ENCODE assay signal across 20 cellular contexts in genomic region chr1:42418516-42418915, GRCh38. TPM values are rescaled to one million over a fixed set of nuclear protein-coding genes. Genes with fewer than 3 reads are reported as not detected.
A peak's percentile ranks its signal among the peaks of the same experiment; 100 is the strongest.
DNase-seq lines count a peak whose midpoint lies in the region; ATAC-seq and TF ChIP-seq lines count a peak whose summit lies in the region.
"Had no signal": no experiment of that assay in that cellular context is flagged by ENCODE, and none has a peak within 500 bp of the region (broad histone marks: within the 10 kb centered on the region; RNA-seq: fewer than 3 reads in every experiment).

No MANE protein-coding gene starts in this region.

- no peak overlapping the region for H3K4me3 ChIP-seq in H7 (ENCODE audit: insufficient read depth, low read depth, low read length)
- H3K4me3 ChIP-seq in NT2/D1 (ENCODE audit: insufficient read length, low read depth) = no peak overlapping the region
- H3K4me3 ChIP-seq in iPS-15b (ENCODE audit: low read depth, low read length) = no peak overlapping the region
- H3K4me3 ChIP-seq in neural progenitor cell = no peak overlapping the region
- H3K4me3 ChIP-seq: BLaER1, HAP-1, MG63 had no signal

- H3K36me3 Mint-ChIP-seq in neural progenitor cell = no peaks in the 10 kb centered on the region
- H3K36me3 Mint-ChIP-seq in activated T-cell treated with anti-CD3 and anti-CD28 coated beads, Interleukin-2, amount 50 U/mL, for 4 hours (ENCODE audit: insufficient read depth) = no peaks in the 10 kb centered on the region
- H3K36me3 Mint-ChIP-seq: CD4-positive, CD25-positive, alpha-beta regulatory T cell had no signal

- no peaks in the 10 kb centered on the region for H3K79me2 ChIP-seq in neural progenitor cell (ENCODE audit: low read depth)

- peaks cover 2% of the 10 kb centered on the region for H3K27me3 Mint-ChIP-seq in neural progenitor cell (ENCODE audit: insufficient read depth, low read depth)
- H3K27me3 Mint-ChIP-seq in activated T-cell treated with anti-CD3 and anti-CD28 coated beads, Interleukin-2, amount 50 U/mL, for 4 hours (ENCODE audit: low read depth) = peaks cover 4% of the 10 kb centered on the region

- H3K9ac ChIP-seq in NT2/D1 (ENCODE audit: insufficient read length, low read depth) (no peak overlapping the region), iPS-15b (ENCODE audit: low read depth, low read length) (peak overlapping the region; percentile 38), neural progenitor cell (no peak overlapping the region)
- H3K9ac ChIP-seq: BLaER1 had no signal

- H3K9me3 ChIP-seq in NT2/D1 (ENCODE audit: insufficient read depth, low read length) (no peaks in the 10 kb centered on the region), iPS-15b (ENCODE audit: control insufficient read depth, insufficient read depth, low read length) (no peaks in the 10 kb centered on the region), neural progenitor cell (ENCODE audit: low read depth) (no peaks in the 10 kb centered on the region)
- H3K9me3 ChIP-seq: BLaER1, HAP-1, MG63 had no signal

- DNase-seq in H7 = peak; percentile 30
- DNase-seq in NT2/D1 (ENCODE audit: low read depth, low spot score) = peak; percentile 81
- peak; percentile 53 for DNase-seq in neural progenitor cell (ENCODE audit: low spot score)
- no peak for DNase-seq in NCI-H526 (lab: John Stamatoyannopoulos, UW)
- no peak for DNase-seq in activated T-cell treated with anti-CD3 and anti-CD28 coated beads, Interleukin-2, amount 50 U/mL, for 4 hours
- DNase-seq: CD4-positive, CD25-positive, alpha-beta regulatory T cell; DMS153; DND-41; HFFc6; IMR-90; KG1; MG63; NCI-H2029 treated with DMSO at 0.1 percent for 48 hours; NCI-H226; NCI-H510A; PC-3 had no signal

- H3K9me3 Mint-ChIP-seq in neural progenitor cell = no peaks in the 10 kb centered on the region
- no peaks in the 10 kb centered on the region for H3K9me3 Mint-ChIP-seq in activated T-cell treated with anti-CD3 and anti-CD28 coated beads, Interleukin-2, amount 50 U/mL, for 4 hours
- H3K9me3 Mint-ChIP-seq: CD4-positive, CD25-positive, alpha-beta regulatory T cell; HFFc6 had no signal

- ATAC-seq in activated T-cell treated with anti-CD3 and anti-CD28 coated beads, Interleukin-2, amount 50 U/mL, for 4 hours = no peak
- ATAC-seq in HG03280 (IDR thresholded peaks at IDR 0.05; ENCODE audit: unreplicated experiment) = no peak
- ATAC-seq: PC-3 had no signal

- no peak for TF ChIP-seq CTCF in neural progenitor cell (IDR thresholded peaks at IDR 0.05)

- no peak overlapping the region for H3K27ac ChIP-seq in neural progenitor cell
- H3K27ac ChIP-seq: BLaER1 had no signal

- H3K27me3 ChIP-seq in H7 (ENCODE audit: control insufficient read depth, insufficient read depth, low read length) (no peaks in the 10 kb centered on the region), NT2/D1 (ENCODE audit: insufficient read depth, insufficient read length) (no peaks in the 10 kb centered on the region), iPS-15b (ENCODE audit: control insufficient read depth, insufficient read depth, low read length) (no peaks in the 10 kb centered on the region), neural progenitor cell (no peaks in the 10 kb centered on the region)
- H3K27me3 ChIP-seq: BLaER1, MG63 had no signal

- H3K36me3 ChIP-seq in H7 (replicated peaks; ENCODE audit: control insufficient read depth, insufficient read depth, low read length) (no peaks in the 10 kb centered on the region), NT2/D1 (ENCODE audit: insufficient read depth, insufficient read length, low read length) (no peaks in the 10 kb centered on the region), iPS-15b (ENCODE audit: control insufficient read depth, insufficient read depth, low read length) (no peaks in the 10 kb centered on the region), neural progenitor cell (no peaks in the 10 kb centered on the region)
- H3K36me3 ChIP-seq: HAP-1, MG63 had no signal

- H3K4me1 ChIP-seq in NT2/D1 (ENCODE audit: insufficient read depth, insufficient read length) (peaks cover 15% of the 10 kb centered on the region), iPS-15b (ENCODE audit: control insufficient read depth, insufficient read depth, low read length) (peaks cover 11% of the 10 kb centered on the region), neural progenitor cell (peaks cover 18% of the 10 kb centered on the region)
- H3K4me1 ChIP-seq: HAP-1 had no signal

- H4K20me1 ChIP-seq in neural progenitor cell (ENCODE audit: low read depth) = no peaks in the 10 kb centered on the region
- H4K20me1 ChIP-seq: BLaER1 had no signal

- H3K4me2 ChIP-seq in neural progenitor cell = peak overlapping the region; percentile 38
- H3K4me2 ChIP-seq: BLaER1 had no signal

- H3K27ac Mint-ChIP-seq in neural progenitor cell = no peak overlapping the region
- H3K27ac Mint-ChIP-seq: CD4-positive, CD25-positive, alpha-beta regulatory T cell; HFFc6 had no signal

- peaks cover 11% of the 10 kb centered on the region for H3F3A ChIP-seq in neural progenitor cell (ENCODE audit: low read depth)

- H2AFZ ChIP-seq in neural progenitor cell (replicated peaks) = no peak overlapping the region

- H3K4me1 Mint-ChIP-seq in neural progenitor cell = peaks cover 29% of the 10 kb centered on the region
- H3K4me1 Mint-ChIP-seq in activated T-cell treated with anti-CD3 and anti-CD28 coated beads, Interleukin-2, amount 50 U/mL, for 4 hours (ENCODE audit: low read depth) = no peaks in the 10 kb centered on the region
- H3K4me1 Mint-ChIP-seq: CD4-positive, CD25-positive, alpha-beta regulatory T cell had no signal

- H3K4me3 Mint-ChIP-seq in neural progenitor cell = no peak overlapping the region
- no peak overlapping the region for H3K4me3 Mint-ChIP-seq in activated T-cell treated with anti-CD3 and anti-CD28 coated beads, Interleukin-2, amount 50 U/mL, for 4 hours
- H3K4me3 Mint-ChIP-seq: CD4-positive, CD25-positive, alpha-beta regulatory T cell; HFFc6 had no signal

RNA-seq across cellular contexts. Expression of gene ZMYND12, which starts 37.3 kb away (rescaled TPM):
- total RNA-seq in H7 (2014; rRNA removed; shearing (Covaris generic)) = 2.6 and 3.5 TPM in 2 replicates
- total RNA-seq in neural progenitor cell (ENCODE audit: low replicate concordance) = 1.3 and 2.1 TPM in 2 replicates
- under 1 TPM in 2 of 3 donors, not detected in 1; 0.11 to 0.28 TPM for total RNA-seq in activated T-cell treated with anti-CD3 and anti-CD28 coated beads, Interleukin-2, amount 50 U/mL, for 4 hours
- total RNA-seq: PC-3 had no signal

RNA-seq across cellular contexts. Expression of gene PPCS, which starts 37.8 kb away (rescaled TPM):
- total RNA-seq in H7 (2014; rRNA removed; shearing (Covaris generic)) = 67.6 and 83.1 TPM in 2 replicates
- total RNA-seq in neural progenitor cell (ENCODE audit: low replicate concordance) = 43.1 and 63.3 TPM in 2 replicates
- 10 to 100 TPM; 45.4 to 47.5 (median 46.2) TPM for total RNA-seq in activated T-cell treated with anti-CD3 and anti-CD28 coated beads, Interleukin-2, amount 50 U/mL, for 4 hours

RNA-seq across cellular contexts. Expression of gene RIMKLA, which starts 37.9 kb away (rescaled TPM):
- total RNA-seq in H7 (2014; rRNA removed; shearing (Covaris generic)) = 1.1 and 2.7 TPM in 2 replicates
- 5.1 and 5.4 TPM in 2 replicates for total RNA-seq in neural progenitor cell (ENCODE audit: low replicate concordance)
- total RNA-seq in activated T-cell treated with anti-CD3 and anti-CD28 coated beads, Interleukin-2, amount 50 U/mL, for 4 hours = under 1 TPM; 0.46 to 0.96 (median 0.95) TPM
- total RNA-seq: CD4-positive, CD25-positive, alpha-beta regulatory T cell; HFFc6; IMR-90 had no signal

RNA-seq across cellular contexts. Expression of gene CCDC30, which starts 44.6 kb away (rescaled TPM):
- total RNA-seq in H7 (2014; rRNA removed; shearing (Covaris generic)) = 0.87 and 1.4 TPM in 2 replicates
- 2.0 and 2.8 TPM in 2 replicates for total RNA-seq in neural progenitor cell (ENCODE audit: low replicate concordance)
- total RNA-seq in activated T-cell treated with anti-CD3 and anti-CD28 coated beads, Interleukin-2, amount 50 U/mL, for 4 hours = under 1 TPM; 0.22 to 0.89 (median 0.55) TPM

Comparison
In these comparisons a context has a peak if more than half of its experiments do, and no peak if none do; other contexts are left out.
1. DNase-seq: peak in H7 (single experiment), NT2/D1 (single experiment) and neural progenitor cell (single experiment); none in NCI-H526 (0 of 2) and activated T-cell treated with anti-CD3 and anti-CD28 coated beads, Interleukin-2, amount 50 U/mL, for 4 hours (single experiment).